Comparison of ENCODE assay signal across 28 cellular contexts in the genomic region with DNA sequence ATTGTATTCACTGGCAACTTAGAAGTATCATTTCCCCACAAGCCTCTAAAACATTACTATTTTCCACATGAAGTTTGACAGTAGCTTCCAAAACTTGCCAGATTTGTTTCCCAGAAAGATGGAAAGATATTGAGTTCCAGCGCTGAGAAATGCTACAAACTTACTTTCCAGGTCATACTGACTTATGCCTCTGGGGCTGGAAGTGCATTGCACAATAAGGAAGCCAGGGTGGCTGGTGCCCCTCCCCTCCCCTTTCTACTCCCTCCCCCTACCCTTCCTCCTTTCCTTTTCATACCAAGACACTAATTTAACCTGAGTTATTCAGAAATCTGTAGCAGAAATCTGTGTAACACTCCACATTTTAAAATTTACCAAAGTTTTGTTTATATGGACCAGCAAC.
DNase-seq lines count a peak whose midpoint lies in the region; ATAC-seq and TF ChIP-seq lines count a peak whose summit lies in the region.
"Had no signal": no experiment of that assay in that cellular context is flagged by ENCODE, and none has a peak within 500 bp of the region (broad histone marks: within the 10 kb centered on the region; RNA-seq: fewer than 3 reads in every experiment).

No MANE protein-coding gene starts in this region.

- no peak overlapping the region for H3K4me3 ChIP-seq in mammary epithelial cell (replicated peaks in 1 of 3; ENCODE audit: insufficient read depth in 1 of 3, low read depth in 2 of 3, low read length in 3 of 3)
- no peak overlapping the region for H3K4me3 ChIP-seq in RWPE2 (ENCODE audit: severe bottlenecking)
- H3K4me3 ChIP-seq in left lung: no peak overlapping the region
- H3K4me3 ChIP-seq in uterus: no peak overlapping the region
- H3K4me3 ChIP-seq: A549, HAP-1, lung, sigmoid colon had no signal

- BruUV-seq in MCF 10A (replicated peaks; lab: Mats Ljungman, UMichigan): no TSS peak
- BruUV-seq in mammary epithelial cell (replicated peaks; lab: Mats Ljungman, UMichigan): no TSS peak

- no peaks in the 10 kb centered on the region for H3K27me3 Mint-ChIP-seq in MCF 10A (ENCODE audit: insufficient read depth, unreplicated experiment)
- H3K27me3 Mint-ChIP-seq: activated CD8-positive, alpha-beta T cell treated with anti-CD3 and anti-CD28 coated beads for 36 hours; activated naive CD8-positive, alpha-beta T cell treated with anti-CD3 and anti-CD28 coated beads for 36 hours; dendritic cell treated with granulocyte-macrophage colony-stimulating factor and Interleukin-4, amounts not matched to agents 40 ng/mL and 50 ng/mL, for 4 days had no signal

- peak; percentile 41; the same call in 1 of the 3 replicates for ATAC-seq in RWPE2 (ENCODE audit: low read depth)
- ATAC-seq in left lung: peak; percentile 24
- no peak for ATAC-seq in HG03442 (IDR thresholded peaks at IDR 0.05; ENCODE audit: unreplicated experiment)
- ATAC-seq: A549; activated CD8-positive, alpha-beta T cell treated with anti-CD3 and anti-CD28 coated beads for 36 hours; SK-N-SH treated with all-trans-retinoic acid at 6 μM for 48 hours had no signal

- no peaks in the 10 kb centered on the region for H3K36me3 ChIP-seq in mammary epithelial cell (ENCODE audit: insufficient read depth, low read length)
- no peaks in the 10 kb centered on the region for H3K36me3 ChIP-seq in RWPE2 (ENCODE audit: low read depth)
- no peaks in the 10 kb centered on the region for H3K36me3 ChIP-seq in left lung
- H3K36me3 ChIP-seq in uterus: no peaks in the 10 kb centered on the region
- H3K36me3 ChIP-seq: HAP-1, sigmoid colon had no signal

- H3K9me3 Mint-ChIP-seq in MCF 10A (ENCODE audit: unreplicated experiment): no peaks in the 10 kb centered on the region
- H3K9me3 Mint-ChIP-seq: activated CD8-positive, alpha-beta T cell treated with anti-CD3 and anti-CD28 coated beads for 36 hours; activated naive CD8-positive, alpha-beta T cell treated with anti-CD3 and anti-CD28 coated beads for 36 hours; dendritic cell treated with granulocyte-macrophage colony-stimulating factor and Interleukin-4, amounts not matched to agents 40 ng/mL and 50 ng/mL, for 4 days had no signal

- WGBS in mammary epithelial cell (ENCODE audit: low coverage, missing lambda C conversion rate): no CpG with 5 or more reads among the region's 1 CpG

- no peaks in the 10 kb centered on the region for H3K36me3 Mint-ChIP-seq in MCF 10A (ENCODE audit: insufficient read depth, unreplicated experiment)
- H3K36me3 Mint-ChIP-seq: activated naive CD8-positive, alpha-beta T cell treated with anti-CD3 and anti-CD28 coated beads for 36 hours had no signal

- intact Hi-C loops in MCF 10A (cut with micrococcal nuclease): no loop called here
- intact Hi-C loops in mammary epithelial cell (cut with micrococcal nuclease): no loop called here
- intact Hi-C loops in left lung (cut with DNase I): no loop called here
- intact Hi-C loops in uterus (cut with DNase I; ENCODE audit: low total_unique reads): no loop called here

- H3K27ac ChIP-seq in mammary epithelial cell (ENCODE audit: insufficient read depth, low read depth, low read length) (no peak overlapping the region), RWPE2 (ENCODE audit: poor library complexity, severe bottlenecking) (no peak overlapping the region), left lung (no peak overlapping the region), uterus (no peak overlapping the region)
- H3K27ac ChIP-seq: A549, sigmoid colon had no signal

- peak; percentile 56 for DNase-seq in MCF 10A (ENCODE audit: unreplicated experiment)
- DNase-seq in mammary epithelial cell: no peak
- DNase-seq in RWPE2 (ENCODE audit: low spot score): no peak
- no peak for DNase-seq in left lung
- DNase-seq in NCI-H510A (lab: John Stamatoyannopoulos, UW): no peak
- no peak for DNase-seq in NCI-H345 (lab: John Stamatoyannopoulos, UW)
- DNase-seq in uterus: no peak
- DNase-seq: activated CD4-positive, alpha-beta T cell treated with anti-CD3 and anti-CD28 coated beads for 1 hour; activated CD8-positive, alpha-beta T cell treated with anti-CD3 and anti-CD28 coated beads for 36 hours; activated naive CD8-positive, alpha-beta T cell treated with anti-CD3 and anti-CD28 coated beads for 36 hours; central memory CD4-positive, alpha-beta T cell; DMS79; IMR-90; kidney; NCI-H1694; NCI-H2171 treated with DMSO at 0.1 percent for 48 hours; NCI-H526 treated with DMSO at 0.1 percent for 48 hours; RPMI8226; sigmoid colon; stimulated activated CD8-positive, alpha-beta memory T cell treated with anti-CD3 and anti-CD28 coated beads, Interleukin-4, amount 100 ng/mL, for 48 hours; T1000 had no signal

- H3K4me1 ChIP-seq in mammary epithelial cell (ENCODE audit: insufficient read depth, low read length) (no peaks in the 10 kb centered on the region), RWPE2 (ENCODE audit: insufficient read depth, poor library complexity, severe bottlenecking) (no peaks in the 10 kb centered on the region), left lung (no peaks in the 10 kb centered on the region), uterus (no peaks in the 10 kb centered on the region)
- H3K4me1 ChIP-seq: A549, HAP-1, sigmoid colon had no signal

- no peak overlapping the region for H2AFZ ChIP-seq in mammary epithelial cell (ENCODE audit: low read depth, low read length)

- peaks cover 26% of the 10 kb centered on the region for H3K9me3 ChIP-seq in mammary epithelial cell (replicated peaks; ENCODE audit: insufficient read depth, low read length)
- H3K9me3 ChIP-seq in RWPE2 (ENCODE audit: severe bottlenecking): no peaks in the 10 kb centered on the region
- H3K9me3 ChIP-seq in left lung: no peaks in the 10 kb centered on the region
- no peaks in the 10 kb centered on the region for H3K9me3 ChIP-seq in uterus
- H3K9me3 ChIP-seq: A549, HAP-1, sigmoid colon had no signal

- TF ChIP-seq POLR2A in uterus (IDR thresholded peaks at IDR 0.05): no peak

- H3K4me3 Mint-ChIP-seq in MCF 10A (ENCODE audit: unreplicated experiment): no peak overlapping the region
- H3K4me3 Mint-ChIP-seq: activated CD8-positive, alpha-beta T cell treated with anti-CD3 and anti-CD28 coated beads for 36 hours; activated naive CD8-positive, alpha-beta T cell treated with anti-CD3 and anti-CD28 coated beads for 36 hours; B cell; dendritic cell treated with granulocyte-macrophage colony-stimulating factor and Interleukin-4, amounts not matched to agents 40 ng/mL and 50 ng/mL, for 4 days had no signal

- no peaks in the 10 kb centered on the region for H4K20me1 ChIP-seq in mammary epithelial cell (ENCODE audit: insufficient read depth, low read length)

- H3K9ac ChIP-seq in mammary epithelial cell (ENCODE audit: insufficient read depth, low read length): no peak overlapping the region

- in situ Hi-C loops in mammary epithelial cell (cut with MboI; ENCODE audit: low sequenced_read_pairs in 2 of 2): no loop called here

- H3K27me3 ChIP-seq in mammary epithelial cell (ENCODE audit: insufficient read depth, low read length) (no peaks in the 10 kb centered on the region), RWPE2 (ENCODE audit: insufficient read depth, poor library complexity, severe bottlenecking) (no peaks in the 10 kb centered on the region), left lung (no peaks in the 10 kb centered on the region), uterus (no peaks in the 10 kb centered on the region)
- H3K27me3 ChIP-seq: sigmoid colon had no signal

- dilution Hi-C loops in mammary epithelial cell (cut with HindIII; ENCODE audit: low sequenced_read_pairs): no loop called here

- H3K4me2 ChIP-seq in mammary epithelial cell (ENCODE audit: insufficient read depth, low read depth, low read length): no peak overlapping the region
- H3K4me2 ChIP-seq: A549 had no signal

- no peaks in the 10 kb centered on the region for H3K79me2 ChIP-seq in mammary epithelial cell (ENCODE audit: insufficient read depth, low read length)

- TF ChIP-seq CTCF in MCF 10A (IDR thresholded peaks at IDR 0.05; ENCODE audit: unreplicated experiment) (no peak), mammary epithelial cell (conservative IDR thresholded peaks at IDR 0.05 in 1 of 2, IDR thresholded peaks at IDR 0.05 in 1 of 2; ENCODE audit: extremely low read depth in 1 of 2, insufficient read depth in 1 of 2, low read depth in 1 of 2, low read length in 2 of 2) (no peak), RWPE2 (IDR thresholded peaks at IDR 0.05; ENCODE audit: poor library complexity, severe bottlenecking) (no peak), left lung (IDR thresholded peaks at IDR 0.05) (no peak), uterus (IDR thresholded peaks at IDR 0.05) (no peak)

- POLR2A ChIA-PET in MCF 10A (lab: Yijun Ruan, JAX): interaction anchor here (0.7 kb wide), 1 partner anchor 21 kb away, joined by 4 read pairs; no protein-coding TSS in a partner anchor

- H3K4me1 Mint-ChIP-seq in MCF 10A (ENCODE audit: insufficient read depth, unreplicated experiment): peaks cover 12% of the 10 kb centered on the region
- H3K4me1 Mint-ChIP-seq: activated naive CD8-positive, alpha-beta T cell treated with anti-CD3 and anti-CD28 coated beads for 36 hours; B cell had no signal

- no peak overlapping the region for H3K27ac Mint-ChIP-seq in MCF 10A (ENCODE audit: low read depth, unreplicated experiment)
- H3K27ac Mint-ChIP-seq: activated CD8-positive, alpha-beta T cell treated with anti-CD3 and anti-CD28 coated beads for 36 hours; activated naive CD8-positive, alpha-beta T cell treated with anti-CD3 and anti-CD28 coated beads for 36 hours; B cell; dendritic cell treated with granulocyte-macrophage colony-stimulating factor and Interleukin-4, amounts not matched to agents 40 ng/mL and 50 ng/mL, for 4 days had no signal

- CTCF ChIA-PET in MCF 10A (lab: Yijun Ruan, JAX) (no interaction called here), mammary epithelial cell (lab: Charles Lee; ENCODE audit: low non-redundant PET) (no interaction called here)
